In genomic region chr16:67555795-67556212, GRCh38 we compare ENCODE assay signal across 10 cellular contexts. TPM values are rescaled to one million over a fixed set of nuclear protein-coding genes. Genes with fewer than 3 reads are reported as not detected.
DNase-seq lines count a peak whose midpoint lies in the region; ATAC-seq and TF ChIP-seq lines count a peak whose summit lies in the region.
"Had no signal": no experiment of that assay in that cellular context is flagged by ENCODE, and none has a peak within 500 bp of the region (broad histone marks: within the 10 kb centered on the region; RNA-seq: fewer than 3 reads in every experiment).

No MANE protein-coding gene starts in this region.

- H3K27ac Mint-ChIP-seq in Calu3 (ENCODE audit: unreplicated experiment) (peak overlapping the region; percentile 55), IgD-negative memory B cell (peak overlapping the region; percentile 22 to 93 (median 25))
- H3K27ac Mint-ChIP-seq in activated T-helper 1 cell treated with anti-CD3 and anti-CD28 coated beads, Interleukin-12 subunit alpha, Interleukin-12 subunit beta, Interleukin-2, Interleukin-4 antibody, amounts not matched to agents 30 ng/mL and 10 ng/mL and 1 ng/mL, durations not matched to agents 14 hours and 24 hours and 36 hours: peak overlapping the region; percentile 98

- intact Hi-C loops in Calu3 (cut with micrococcal nuclease; ENCODE audit: unreplicated experiment): no loop called here
- intact Hi-C loops in activated T-helper 1 cell treated with anti-CD3 and anti-CD28 coated beads, Interleukin-12 subunit alpha, Interleukin-12 subunit beta, Interleukin-2, Interleukin-4 antibody, amounts not matched to agents 30 ng/mL and 10 ng/mL and 1 ng/mL, durations not matched to agents 14 hours and 24 hours and 36 hours (cut with micrococcal nuclease): no loop called here
- intact Hi-C loops in mucosa of descending colon (cut with DNase I, micrococcal nuclease): no loop called here

- H3K36me3 ChIP-seq in mucosa of descending colon (ENCODE audit: low read depth): no peaks in the 10 kb centered on the region
- H3K36me3 ChIP-seq: uterus had no signal

- H3K4me1 Mint-ChIP-seq in Calu3 (ENCODE audit: low read depth, unreplicated experiment) (peaks cover 18% of the 10 kb centered on the region), IgD-negative memory B cell (peaks cover 37 to 52% (median 44%) of the 10 kb centered on the region in 3 donors)
- H3K4me1 Mint-ChIP-seq in activated T-helper 1 cell treated with anti-CD3 and anti-CD28 coated beads, Interleukin-12 subunit alpha, Interleukin-12 subunit beta, Interleukin-2, Interleukin-4 antibody, amounts not matched to agents 30 ng/mL and 10 ng/mL and 1 ng/mL, durations not matched to agents 14 hours and 24 hours and 36 hours (ENCODE audit: low read depth): peaks cover 46% of the 10 kb centered on the region

- peak overlapping the region; percentile 12 for H3K4me3 Mint-ChIP-seq in Calu3 (ENCODE audit: low read depth, unreplicated experiment)
- H3K4me3 Mint-ChIP-seq in IgD-negative memory B cell: peak overlapping the region; percentile 21 to 87 (median 40)
- peak overlapping the region; percentile 43 for H3K4me3 Mint-ChIP-seq in activated T-helper 1 cell treated with anti-CD3 and anti-CD28 coated beads, Interleukin-12 subunit alpha, Interleukin-12 subunit beta, Interleukin-2, Interleukin-4 antibody, amounts not matched to agents 30 ng/mL and 10 ng/mL and 1 ng/mL, durations not matched to agents 14 hours and 24 hours and 36 hours

- no peaks in the 10 kb centered on the region for H3K27me3 Mint-ChIP-seq in Calu3 (ENCODE audit: unreplicated experiment)
- H3K27me3 Mint-ChIP-seq in IgD-negative memory B cell: no peaks in the 10 kb centered on the region
- H3K27me3 Mint-ChIP-seq in activated T-helper 1 cell treated with anti-CD3 and anti-CD28 coated beads, Interleukin-12 subunit alpha, Interleukin-12 subunit beta, Interleukin-2, Interleukin-4 antibody, amounts not matched to agents 30 ng/mL and 10 ng/mL and 1 ng/mL, durations not matched to agents 14 hours and 24 hours and 36 hours (ENCODE audit: insufficient read depth): no peaks in the 10 kb centered on the region

- H3K4me1 ChIP-seq in mucosa of descending colon (ENCODE audit: low read depth): no peaks in the 10 kb centered on the region

- H3K9me3 Mint-ChIP-seq in Calu3 (ENCODE audit: low read depth, unreplicated experiment): no peaks in the 10 kb centered on the region
- no peaks in the 10 kb centered on the region for H3K9me3 Mint-ChIP-seq in IgD-negative memory B cell
- no peaks in the 10 kb centered on the region for H3K9me3 Mint-ChIP-seq in activated T-helper 1 cell treated with anti-CD3 and anti-CD28 coated beads, Interleukin-12 subunit alpha, Interleukin-12 subunit beta, Interleukin-2, Interleukin-4 antibody, amounts not matched to agents 30 ng/mL and 10 ng/mL and 1 ng/mL, durations not matched to agents 14 hours and 24 hours and 36 hours

- DNase-seq in Calu3 (no peak), mucosa of descending colon (no peak), NCI-H2171 (lab: John Stamatoyannopoulos, UW) (no peak), hippocampal formation (lab: John Stamatoyannopoulos, UW) (no peak)
- DNase-seq in activated T-helper 1 cell treated with anti-CD3 and anti-CD28 coated beads, Interleukin-12 subunit alpha, Interleukin-12 subunit beta, Interleukin-2, Interleukin-4 antibody, amounts not matched to agents 30 ng/mL and 10 ng/mL and 1 ng/mL, durations not matched to agents 14 hours and 24 hours and 36 hours (ENCODE audit: low spot score): no peak
- DNase-seq: erythroblast, uterus had no signal

- no TSS peak for BruUV-seq in Calu3 (replicated peaks; lab: Mats Ljungman, UMichigan)

- H3K4me3 ChIP-seq in mucosa of descending colon: no peak overlapping the region
- H3K4me3 ChIP-seq: uterus had no signal

- no peaks in the 10 kb centered on the region for H3K9me3 ChIP-seq in mucosa of descending colon
- H3K9me3 ChIP-seq: uterus had no signal

- H3K36me3 Mint-ChIP-seq in Calu3 (ENCODE audit: insufficient read depth, unreplicated experiment) (peaks cover 14% of the 10 kb centered on the region), IgD-negative memory B cell (peaks cover 17% of the 10 kb centered on the region)
- H3K36me3 Mint-ChIP-seq in activated T-helper 1 cell treated with anti-CD3 and anti-CD28 coated beads, Interleukin-12 subunit alpha, Interleukin-12 subunit beta, Interleukin-2, Interleukin-4 antibody, amounts not matched to agents 30 ng/mL and 10 ng/mL and 1 ng/mL, durations not matched to agents 14 hours and 24 hours and 36 hours (ENCODE audit: low read depth): peaks cover 8% of the 10 kb centered on the region

- ATAC-seq in mucosa of descending colon (peak; percentile 74), GM19467 (IDR thresholded peaks at IDR 0.05; ENCODE audit: unreplicated experiment) (no peak), GM19351 (IDR thresholded peaks at IDR 0.05; ENCODE audit: unreplicated experiment) (no peak)

- CTCF ChIA-PET in Calu3 (lab: Charles Lee): interaction anchor here (0.7 to 2.0 kb wide), 6 partner anchors 8 to 328 kb away, joined by 3 to 13 read pairs (median 4); partner anchors contain the start of genes ACD and GFOD2

- TF ChIP-seq CTCF in Calu3 (IDR thresholded peaks at IDR 0.05; ENCODE audit: unreplicated experiment) (no peak), mucosa of descending colon (IDR thresholded peaks at IDR 0.05) (no peak)

RNA-seq across cellular contexts. Expression of gene CTCF, which starts 6.5 kb away (rescaled TPM):
- total RNA-seq in Calu3 (2022): 50.9 and 52.1 TPM in 2 replicates
- polyA plus RNA-seq in IgD-negative memory B cell: 70.9 TPM
- total RNA-seq in activated T-helper 1 cell treated with anti-CD3 and anti-CD28 coated beads, Interleukin-12 subunit alpha, Interleukin-12 subunit beta, Interleukin-2, Interleukin-4 antibody, amounts not matched to agents 30 ng/mL and 10 ng/mL and 1 ng/mL, durations not matched to agents 14 hours and 24 hours and 36 hours: 64.7 and 67.6 TPM in 2 replicates
- 10 to 100 TPM; 41.1 to 55.5 (median 43.4) TPM for total RNA-seq in mucosa of descending colon

RNA-seq across cellular contexts. Expression of gene RIPOR1, which starts 27.2 kb away (rescaled TPM):
- total RNA-seq in Calu3 (2022) (59.0 and 71.6 TPM in 2 replicates), mucosa of descending colon (10 to 100 TPM; 10.9 to 74.7 (median 20.5) TPM)
- 43.8 TPM for polyA plus RNA-seq in IgD-negative memory B cell
- total RNA-seq in activated T-helper 1 cell treated with anti-CD3 and anti-CD28 coated beads, Interleukin-12 subunit alpha, Interleukin-12 subunit beta, Interleukin-2, Interleukin-4 antibody, amounts not matched to agents 30 ng/mL and 10 ng/mL and 1 ng/mL, durations not matched to agents 14 hours and 24 hours and 36 hours: 26.3 and 27.1 TPM in 2 replicates

Comparison
In these comparisons a context has a peak if more than half of its experiments do, and no peak if none do; other contexts are left out.
1. H3K27ac Mint-ChIP-seq: peak in every context shown above with its lines; median percentile 98 in activated T-helper 1 cell treated with anti-CD3 and anti-CD28 coated beads, Interleukin-12 subunit alpha, Interleukin-12 subunit beta, Interleukin-2, Interleukin-4 antibody, amounts not matched to agents 30 ng/mL and 10 ng/mL and 1 ng/mL, durations not matched to agents 14 hours and 24 hours and 36 hours; 55 in Calu3; 25 in IgD-negative memory B cell.